In genomic region chr11:12235080-12235479, GRCh38 we compare ENCODE assay signal across 10 cellular contexts.
A peak's percentile ranks its signal among the peaks of the same experiment; 100 is the strongest.
DNase-seq lines count a peak whose midpoint lies in the region; ATAC-seq and TF ChIP-seq lines count a peak whose summit lies in the region.
"Had no signal": no experiment of that assay in that cellular context is flagged by ENCODE, and none has a peak within 500 bp of the region (broad histone marks: within the 10 kb centered on the region; RNA-seq: fewer than 3 reads in every experiment).

No MANE protein-coding gene starts in this region.

- H3K36me3 ChIP-seq in esophagus squamous epithelium (peaks cover 0 to 34% (median 0%) of the 10 kb centered on the region in 3 donors), smooth muscle cell (ENCODE audit: low read depth) (peaks cover under 1% of the 10 kb centered on the region)

- H3K9me3 ChIP-seq in T-helper 17 cell (ENCODE audit: control insufficient read depth, low read length, poor library complexity, severe bottlenecking) (no peaks in the 10 kb centered on the region), esophagus squamous epithelium (no peaks in the 10 kb centered on the region), smooth muscle cell (replicated peaks; ENCODE audit: low read depth) (no peaks in the 10 kb centered on the region)

- TF ChIP-seq CTCF in esophagus squamous epithelium (IDR thresholded peaks at IDR 0.05) (no peak), smooth muscle cell (IDR thresholded peaks at IDR 0.05; ENCODE audit: borderline replicate concordance, insufficient read depth, poor library complexity, severe bottlenecking) (no peak), progenitor cell of endocrine pancreas (IDR thresholded peaks at IDR 0.05; ENCODE audit: unreplicated experiment) (no peak)

- peaks cover 51% of the 10 kb centered on the region for H3K4me1 Mint-ChIP-seq in activated CD4-positive, alpha-beta T cell treated with anti-CD3 and anti-CD28 coated beads, Interleukin-2, amount 10 ng/mL, durations not matched to agents 24 days and 14 days
- H3K4me1 Mint-ChIP-seq in T-helper 17 cell, result peaks cover 30% of the 10 kb centered on the region
- peaks cover 21% of the 10 kb centered on the region for H3K4me1 Mint-ChIP-seq in progenitor cell of endocrine pancreas (ENCODE audit: low read depth)

- H3K9ac ChIP-seq in smooth muscle cell (ENCODE audit: low read depth), result no peak overlapping the region

- no peak overlapping the region for H3K4me3 ChIP-seq in esophagus squamous epithelium
- H3K4me3 ChIP-seq in smooth muscle cell, result no peak overlapping the region
- H3K4me3 ChIP-seq: GM12878 had no signal

- 84 to 93% methylated on average over 4 to 6 of the region's 6 CpGs for WGBS in esophagus squamous epithelium, 2 donors
- WGBS in smooth muscle cell (ENCODE audit: low lambda C conversion rate), result 91% methylated on average over 6 of the region's 6 CpGs

- intact Hi-C loops in activated CD4-positive, alpha-beta T cell treated with anti-CD3 and anti-CD28 coated beads, Interleukin-2, amount 10 ng/mL, durations not matched to agents 24 days and 14 days (cut with micrococcal nuclease), result no loop called here
- intact Hi-C loops in esophagus squamous epithelium (cut with DNase I), result loop anchor here (5.0 kb wide), 1 partner anchor 188 kb away; no protein-coding TSS in a partner anchor

- peak overlapping the region in 3 of 4 donors; percentile 58 to 83 (median 68) for H3K27ac ChIP-seq in esophagus squamous epithelium
- peak overlapping the region; percentile 99 for H3K27ac ChIP-seq in smooth muscle cell (ENCODE audit: low read depth)

- no peaks in the 10 kb centered on the region for H3K79me2 ChIP-seq in smooth muscle cell (ENCODE audit: low read depth)

- DNase-seq in activated CD4-positive, alpha-beta T cell treated with anti-CD3 and anti-CD28 coated beads, Interleukin-2, amount 10 ng/mL, durations not matched to agents 24 days and 14 days, result no peak
- DNase-seq in activated CD4-positive, alpha-beta T cell treated with anti-CD3 and anti-CD28 coated beads for 48 hours, result no peak
- DNase-seq in T-helper 17 cell (no peak), esophagus squamous epithelium (lab: John Stamatoyannopoulos, UW) (no peak), smooth muscle cell (lab: John Stamatoyannopoulos, UW; ENCODE audit: unreplicated experiment) (no peak), progenitor cell of endocrine pancreas (ENCODE audit: low spot score, unreplicated experiment) (no peak), cerebellum (ENCODE audit: low spot score) (no peak)
- DNase-seq: naive B cell had no signal

- no peaks in the 10 kb centered on the region for H3K27me3 Mint-ChIP-seq in activated CD4-positive, alpha-beta T cell treated with anti-CD3 and anti-CD28 coated beads, Interleukin-2, amount 10 ng/mL, durations not matched to agents 24 days and 14 days
- H3K27me3 Mint-ChIP-seq in T-helper 17 cell (no peaks in the 10 kb centered on the region), progenitor cell of endocrine pancreas (no peaks in the 10 kb centered on the region)

- no peak overlapping the region for H2AFZ ChIP-seq in smooth muscle cell (ENCODE audit: low read depth)

- H3K9me3 Mint-ChIP-seq in activated CD4-positive, alpha-beta T cell treated with anti-CD3 and anti-CD28 coated beads, Interleukin-2, amount 10 ng/mL, durations not matched to agents 24 days and 14 days, result no peaks in the 10 kb centered on the region
- H3K9me3 Mint-ChIP-seq in progenitor cell of endocrine pancreas (ENCODE audit: low read depth), result no peaks in the 10 kb centered on the region
- H3K9me3 Mint-ChIP-seq: naive B cell had no signal

- H4K20me1 ChIP-seq in smooth muscle cell (ENCODE audit: low read depth), result no peaks in the 10 kb centered on the region

- H3K4me1 ChIP-seq in esophagus squamous epithelium (peaks cover 0 to 16% (median 0%) of the 10 kb centered on the region in 3 donors), smooth muscle cell (ENCODE audit: low read depth) (peaks cover 7% of the 10 kb centered on the region)

- H3K4me2 ChIP-seq in smooth muscle cell, result no peak overlapping the region

- no peaks in the 10 kb centered on the region for H3K27me3 ChIP-seq in esophagus squamous epithelium
- H3K27me3 ChIP-seq in smooth muscle cell (ENCODE audit: low read depth), result no peaks in the 10 kb centered on the region

- H3K4me3 Mint-ChIP-seq in activated CD4-positive, alpha-beta T cell treated with anti-CD3 and anti-CD28 coated beads, Interleukin-2, amount 10 ng/mL, durations not matched to agents 24 days and 14 days, result peak overlapping the region; percentile 15
- H3K4me3 Mint-ChIP-seq in T-helper 17 cell, result no peak overlapping the region
- no peak overlapping the region for H3K4me3 Mint-ChIP-seq in progenitor cell of endocrine pancreas (ENCODE audit: low read depth)

- TF ChIP-seq POLR2A in esophagus squamous epithelium (IDR thresholded peaks at IDR 0.05), result no peak

- no peak for ATAC-seq in T-helper 17 cell
- ATAC-seq in HG03097 (IDR thresholded peaks at IDR 0.05; ENCODE audit: low FRiP score, unreplicated experiment), result no peak

- H3K36me3 Mint-ChIP-seq in activated CD4-positive, alpha-beta T cell treated with anti-CD3 and anti-CD28 coated beads, Interleukin-2, amount 10 ng/mL, durations not matched to agents 24 days and 14 days (ENCODE audit: low read depth), result peaks cover 85% of the 10 kb centered on the region
- H3K36me3 Mint-ChIP-seq in T-helper 17 cell (ENCODE audit: low read depth) (peaks cover 6% of the 10 kb centered on the region), progenitor cell of endocrine pancreas (ENCODE audit: insufficient read depth) (no peaks in the 10 kb centered on the region)
- H3K36me3 Mint-ChIP-seq: naive B cell had no signal

- H3F3A ChIP-seq in smooth muscle cell (ENCODE audit: low read depth), result peaks cover 23% of the 10 kb centered on the region

- peak overlapping the region; percentile 98 for H3K27ac Mint-ChIP-seq in activated CD4-positive, alpha-beta T cell treated with anti-CD3 and anti-CD28 coated beads, Interleukin-2, amount 10 ng/mL, durations not matched to agents 24 days and 14 days
- H3K27ac Mint-ChIP-seq in T-helper 17 cell (peak overlapping the region; percentile 90), progenitor cell of endocrine pancreas (no peak overlapping the region)
